7 cellular contexts compared by ENCODE assay signal in the genomic region with DNA sequence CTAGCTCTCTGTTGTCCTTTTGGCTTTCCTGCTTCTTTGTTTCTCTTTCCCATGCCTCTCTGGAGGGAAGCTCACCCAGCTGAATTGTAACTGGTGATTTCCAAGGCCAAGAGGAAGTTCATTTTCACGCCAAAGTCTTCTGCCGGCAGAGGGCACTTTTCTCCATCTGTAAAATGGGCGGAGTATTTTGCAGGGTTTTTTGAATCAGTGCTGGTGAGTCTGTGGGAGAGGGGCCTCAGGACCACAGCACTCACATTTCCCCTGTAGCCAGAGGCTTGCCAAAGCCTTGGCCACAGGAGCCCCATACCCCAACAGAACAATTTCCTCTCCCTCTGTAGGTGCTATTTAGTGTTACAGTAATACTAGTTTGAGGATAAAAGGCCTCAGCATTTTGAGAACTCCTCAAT. TPM values are rescaled to one million over a fixed set of nuclear protein-coding genes. Genes with fewer than 3 reads are reported as not detected.
DNase-seq lines count a peak whose midpoint lies in the region; ATAC-seq and TF ChIP-seq lines count a peak whose summit lies in the region.

No MANE protein-coding gene starts in this region.

- H3K4me3 ChIP-seq in Panc1 (ENCODE audit: low read depth in 2 of 2, low read length in 2 of 2), result no peak overlapping the region
- no peak overlapping the region for H3K4me3 ChIP-seq in brain microvascular endothelial cell (ENCODE audit: low read depth, low read length)

- H3K27me3 ChIP-seq in Panc1 (ENCODE audit: control insufficient read depth, insufficient read depth, low read length) (no peaks in the 10 kb centered on the region), brain microvascular endothelial cell (replicated peaks) (no peaks in the 10 kb centered on the region)

- H3K27ac ChIP-seq in Panc1 (ENCODE audit: low read length), result no peak overlapping the region
- no peak overlapping the region for H3K27ac ChIP-seq in brain microvascular endothelial cell

- BruUV-seq in Panc1 (replicated peaks; lab: Mats Ljungman, UMichigan), result no TSS peak

- no peaks in the 10 kb centered on the region for H3K36me3 ChIP-seq in Panc1 (ENCODE audit: control insufficient read depth, insufficient read depth, low read length)
- no peaks in the 10 kb centered on the region for H3K36me3 ChIP-seq in brain microvascular endothelial cell (replicated peaks)

- H3K9me3 ChIP-seq in Panc1 (ENCODE audit: control insufficient read depth, insufficient read depth, low read depth, low read length), result no peaks in the 10 kb centered on the region

- no peaks in the 10 kb centered on the region for H3K4me1 ChIP-seq in Panc1 (ENCODE audit: control insufficient read depth, insufficient read depth, low read length)

- ATAC-seq in Panc1, result peak; percentile 70

- POLR2A ChIA-PET in Panc1 (lab: Charles Lee), result no interaction called here

- intact Hi-C loops in Panc1 (cut with micrococcal nuclease; ENCODE audit: unreplicated experiment), result no loop called here

- CTCF ChIA-PET in Panc1 (lab: Charles Lee), result interaction anchor here (0.6 kb wide), 1 partner anchor 23 kb away, joined by 3 read pairs; no protein-coding TSS in a partner anchor

- in situ Hi-C loops in GM13976 (cut with MboI; ENCODE audit: low sequenced_read_pairs, unreplicated experiment) (no loop called here), Panc1 (cut with HindIII; ENCODE audit: low pct_unique_long_range_greater_than_20kb, low sequenced_read_pairs) (no loop called here), brain microvascular endothelial cell (cut with HindIII; ENCODE audit: low pct_ligation_motif_present, low sequenced_read_pairs) (no loop called here)

- TF ChIP-seq CTCF in GM13976 (IDR thresholded peaks at IDR 0.05; ENCODE audit: borderline replicate concordance, control extremely low read depth, extremely low read depth, insufficient read depth, missing control alignments) (peak; percentile 61), Panc1 (IDR thresholded peaks at IDR 0.05) (peak; percentile 74), brain microvascular endothelial cell (IDR thresholded peaks at IDR 0.05; ENCODE audit: low read depth, low read length, missing control alignments) (peak; percentile 51)

- DNase-seq in GM13976 (ENCODE audit: low spot score) (peak; percentile 83), Panc1 (ENCODE audit: low read depth, low spot score) (no peak), brain microvascular endothelial cell (no peak), superior temporal gyrus (ENCODE audit: extremely low spot score) (no peak), GF-D8 (lab: John Stamatoyannopoulos, UW) (no peak), NCI-H748 treated with DMSO at 0.1 percent for 48 hours (lab: John Stamatoyannopoulos, UW) (no peak)
- DNase-seq in stimulated activated CD4-positive, alpha-beta T cell treated with anti-CD3 and anti-CD28 coated beads, Interleukin-12 subunit alpha, Interleukin-12 subunit beta, amount 100 ng/mL, for 48 hours (ENCODE audit: low read depth in 2 of 3, low spot score in 1 of 3), result peak in 2 of 3 donors; percentile 21 to 33

RNA-seq across cellular contexts. Expression of a gene that starts 42.3 kb away (rescaled TPM):
- total RNA-seq in Panc1 (2021; ENCODE audit: unreplicated experiment), result 194 TPM
- 122 TPM for polyA plus RNA-seq in Panc1 (2012; ENCODE audit: insufficient read length)

RNA-seq across cellular contexts. Expression of a gene that starts 53.1 kb away (rescaled TPM):
- total RNA-seq in Panc1 (2021; ENCODE audit: unreplicated experiment), result 35.4 TPM
- polyA plus RNA-seq in Panc1 (2012; ENCODE audit: insufficient read length), result 44.4 TPM

Comparison
In these comparisons a context has a peak if more than half of its experiments do, and no peak if none do; other contexts are left out.
1. DNase-seq: peak in GM13976 (single experiment) and stimulated activated CD4-positive, alpha-beta T cell treated with anti-CD3 and anti-CD28 coated beads, Interleukin-12 subunit alpha, Interleukin-12 subunit beta, amount 100 ng/mL, for 48 hours (2 of 3); none in Panc1 (single experiment), brain microvascular endothelial cell (single experiment), superior temporal gyrus (single experiment), GF-D8 (single experiment) and NCI-H748 treated with DMSO at 0.1 percent for 48 hours (single experiment).
2. Peak in every context shown above with its lines, with median percentiles within 50 percentile points of each other: CTCF ChIP-seq.